11 cellular contexts compared by ENCODE assay signal in the genomic region with DNA sequence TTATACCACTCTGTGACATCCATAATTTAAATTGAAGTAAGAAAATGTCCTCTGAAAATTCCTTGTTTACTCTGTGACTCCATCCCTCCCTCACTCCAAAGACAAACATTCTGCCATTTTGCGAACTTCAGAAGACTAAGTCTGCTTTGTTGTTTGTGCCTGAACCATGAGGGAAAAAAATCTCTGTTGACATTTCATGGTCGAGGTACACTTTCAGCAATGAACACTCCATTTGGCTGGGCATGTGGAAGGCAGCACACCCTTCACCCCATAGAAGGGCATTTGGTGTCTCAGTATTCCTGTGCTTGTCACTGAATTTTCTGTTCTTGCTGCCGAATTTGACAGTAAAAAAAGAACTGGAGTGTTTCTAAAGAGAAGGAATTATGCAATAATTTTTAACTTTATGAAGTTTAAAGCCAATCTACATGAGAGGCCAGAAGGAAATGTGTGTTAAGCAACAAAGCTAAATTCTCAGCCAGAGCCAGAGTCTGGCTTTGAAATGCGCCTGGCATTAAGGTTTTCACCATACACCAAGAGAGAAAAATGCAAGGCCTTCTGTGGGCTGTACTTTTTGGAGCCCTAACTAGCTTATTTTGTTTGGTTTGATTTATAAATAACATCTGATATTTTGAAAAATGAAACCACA.
"Had no signal": no experiment of that assay in that cellular context is flagged by ENCODE, and none has a peak within 500 bp of the region (broad histone marks: within the 10 kb centered on the region; RNA-seq: fewer than 3 reads in every experiment).

No MANE protein-coding gene starts in this region.

- DNase-seq: activated CD4-positive, alpha-beta T cell treated with anti-CD3 and anti-CD28 coated beads for 48 hours; activated naive CD4-positive, alpha-beta T cell treated with Interleukin-2 at 50 U/mL for 16 hours; activated naive CD8-positive, alpha-beta T cell treated with anti-CD3 and anti-CD28 coated beads, Interleukin-2, amount 50 U/mL, for 24 hours; hippocampal formation; naive B cell; T-helper 9 cell; tibial artery; WERI-Rb-1 had no signal

- ATAC-seq: activated naive CD8-positive, alpha-beta T cell treated with anti-CD3 and anti-CD28 coated beads, Interleukin-2, amount 50 U/mL, for 24 hours; gastroesophageal sphincter; stimulated activated memory B cell treated with anti-CD40 and anti-IgM and Interleukin-4, amounts not matched to agents 10 μg/mL and 1 μg/mL and 100 μg/mL, for 72 hours had no signal

- H3K27ac ChIP-seq: gastroesophageal sphincter, tibial artery, vagina, WERI-Rb-1 had no signal
